Comparison of ENCODE assay signal across 8 cellular contexts in genomic region chr15:37995461-37996347, GRCh38.
DNase-seq lines count a peak whose midpoint lies in the region; TF ChIP-seq lines count a peak whose summit lies in the region.

No MANE protein-coding gene starts in this region.

- H3K4me1 ChIP-seq in HAP-1, result no peaks in the 10 kb centered on the region

- peaks cover 6% of the 10 kb centered on the region for H3K27me3 Mint-ChIP-seq in brain

- peak overlapping the region; percentile 18 to 82 (median 69) for H3K4me3 Mint-ChIP-seq in brain

- TF ChIP-seq CTCF in brain (conservative IDR thresholded peaks at IDR 0.05), result peak; percentile 94 to 96

- H3K9me3 Mint-ChIP-seq in brain, result peaks cover 5 to 30% (median 13%) of the 10 kb centered on the region in 5 experiments

- H3K36me3 Mint-ChIP-seq in brain, result no peaks in the 10 kb centered on the region

- H3K4me3 ChIP-seq in HAP-1, result no peak overlapping the region

- peaks cover 19% of the 10 kb centered on the region for H3K4me1 Mint-ChIP-seq in brain

- H3K27ac Mint-ChIP-seq in brain, result peak overlapping the region; percentile 13 to 82 (median 68)

- H3K36me3 ChIP-seq in HAP-1 (replicated peaks), result no peaks in the 10 kb centered on the region

- in situ Hi-C loops in HAP-1 (cut with MboI; ENCODE audit: low sequenced_read_pairs), result loop anchor here (25.0 kb wide), 1 partner anchor 692 kb away; no protein-coding TSS in a partner anchor

- DNase-seq in GM04503 (ENCODE audit: low read depth) (peak; percentile 36), HAP-1 (ENCODE audit: low spot score in 2 of 2) (peak; percentile 52 to 65), NCI-H2227 (lab: John Stamatoyannopoulos, UW; ENCODE audit: unreplicated experiment) (peak; percentile 62), inferior parietal cortex (ENCODE audit: extremely low spot score) (peak; percentile 89), stromal cell of bone marrow (ENCODE audit: low read depth) (peak; percentile 76), OCI-M2 (lab: John Stamatoyannopoulos, UW; ENCODE audit: unreplicated experiment) (no peak)
- DNase-seq in activated CD4-positive, CD25-positive, alpha-beta regulatory T cell treated with anti-CD3 and anti-CD28 coated beads, Interleukin-2, amount 50 U/mL, for 72 hours, result no peak

- peaks cover 2% of the 10 kb centered on the region for H3K27me3 ChIP-seq in HAP-1 (ENCODE audit: low read depth)

- no peaks in the 10 kb centered on the region for H3K9me3 ChIP-seq in HAP-1

Comparison
In these comparisons a context has a peak if more than half of its experiments do, and no peak if none do; other contexts are left out.
1. DNase-seq: peak in GM04503 (single experiment), HAP-1 (2 of 2), NCI-H2227 (single experiment), inferior parietal cortex (single experiment) and stromal cell of bone marrow (single experiment); none in OCI-M2 (single experiment) and activated CD4-positive, CD25-positive, alpha-beta regulatory T cell treated with anti-CD3 and anti-CD28 coated beads, Interleukin-2, amount 50 U/mL, for 72 hours (single experiment).